ENCODE assay signal across 23 cellular contexts in genomic region chr22:43399980-43400358, GRCh38. TPM values are rescaled to one million over a fixed set of nuclear protein-coding genes. Genes with fewer than 3 reads are reported as not detected.
"Had no signal": no experiment of that assay in that cellular context is flagged by ENCODE, and none has a peak within 500 bp of the region (broad histone marks: within the 10 kb centered on the region; RNA-seq: fewer than 3 reads in every experiment).

No MANE protein-coding gene starts in this region.

- H3K27me3 ChIP-seq: brain microvascular endothelial cell, SJCRH30 had no signal

- ATAC-seq: activated T-cell treated with anti-CD3 and anti-CD28 coated beads, Interleukin-2, amount 50 U/mL, for 4 hours; PC-3 had no signal

- H3K9me3 ChIP-seq: SJCRH30, SK-N-SH had no signal

- H3K36me3 ChIP-seq: brain microvascular endothelial cell, cardiac muscle cell, SJCRH30 had no signal

- H3K9ac ChIP-seq: SK-N-SH had no signal

- H3K4me3 ChIP-seq: cardiac muscle cell, SJCRH30 had no signal

- H3K4me2 ChIP-seq: SK-N-SH had no signal

- H3K27ac ChIP-seq: brain microvascular endothelial cell, cardiac muscle cell, SJCRH30, VCaP had no signal

- DNase-seq: activated CD4-positive, alpha-beta memory T cell treated with anti-CD3 and anti-CD28 coated beads for 36 hours; activated CD4-positive, alpha-beta T cell treated with anti-CD3 and anti-CD28 coated beads, Interleukin-2, amount 10 ng/mL, durations not matched to agents 7 days and 5 days; activated CD4-positive, CD25-positive, alpha-beta regulatory T cell; activated CD8-positive, alpha-beta memory T cell treated with anti-CD3 and anti-CD28 coated beads for 24 hours; activated effector memory CD4-positive, alpha-beta T cell treated with anti-CD3 and anti-CD28 coated beads, Interleukin-2, amount 50 U/mL, for 16 hours; activated naive CD4-positive, alpha-beta T cell treated with Interleukin-2 at 50 U/mL for 16 hours; activated T-cell treated with anti-CD3 and anti-CD28 coated beads, Interleukin-2, amount 50 U/mL, for 4 hours; amygdala; brain microvascular endothelial cell; Kasumi-1; KBM-7; NCI-H1092; NCI-H1417 treated with DMSO at 0.1 percent for 48 hours; NCI-H2029; NCI-H2107; NCI-H524; PC-3; T-helper 1 cell had no signal

- H3K4me1 ChIP-seq: SJCRH30 had no signal

RNA-seq across cellular contexts. Expression of gene MPPED1, which starts 11.8 kb away (rescaled TPM):
- total RNA-seq: activated CD4-positive, alpha-beta memory T cell treated with anti-CD3 and anti-CD28 coated beads for 36 hours; activated CD4-positive, alpha-beta T cell treated with anti-CD3 and anti-CD28 coated beads, Interleukin-2, amount 10 ng/mL, durations not matched to agents 7 days and 5 days; activated T-cell treated with anti-CD3 and anti-CD28 coated beads, Interleukin-2, amount 50 U/mL, for 4 hours; PC-3; SJCRH30; T-helper 2 cell treated with Interferon-gamma antibody and Interleukin-4, amounts not matched to agents 100 ng/mL and 5 ng/mL, for 36 hours had no signal
- polyA plus RNA-seq: cardiac muscle cell had no signal

RNA-seq across cellular contexts. Expression of gene SCUBE1, which starts 56.8 kb away (rescaled TPM):
- total RNA-seq: activated CD4-positive, alpha-beta memory T cell treated with anti-CD3 and anti-CD28 coated beads for 36 hours; activated CD4-positive, alpha-beta T cell treated with anti-CD3 and anti-CD28 coated beads, Interleukin-2, amount 10 ng/mL, durations not matched to agents 7 days and 5 days; PC-3 had no signal
